In genomic region chr6:45545416-45545815, GRCh38 we compare ENCODE assay signal across 5 cellular contexts.
"Had no signal": no experiment of that assay in that cellular context is flagged by ENCODE, and none has a peak within 500 bp of the region (broad histone marks: within the 10 kb centered on the region; RNA-seq: fewer than 3 reads in every experiment).

No MANE protein-coding gene starts in this region.

- DNase-seq: IMR-90, KG1 had no signal

- H3K27ac ChIP-seq: HL-60 had no signal

- H3K27ac Mint-ChIP-seq: IgD-negative memory B cell had no signal

- H3K4me3 Mint-ChIP-seq: IgD-negative memory B cell had no signal

- H3K9me3 Mint-ChIP-seq: IgD-negative memory B cell had no signal

- H3K4me3 ChIP-seq: K562 had no signal
